26 cellular contexts compared by ENCODE assay signal in genomic region chr3:41404601-41405000, GRCh38.
"Had no signal": no experiment of that assay in that cellular context is flagged by ENCODE, and none has a peak within 500 bp of the region (broad histone marks: within the 10 kb centered on the region; RNA-seq: fewer than 3 reads in every experiment).

No MANE protein-coding gene starts in this region.

- FAIRE-seq: kidney, TTC549, urothelium cell line had no signal

- H3K27ac ChIP-seq: adrenal gland, ascending aorta, gastroesophageal sphincter, hepatocyte, skin epidermis, testis, transverse colon, WERI-Rb-1 had no signal

- H3K36me3 ChIP-seq: adrenal gland, ascending aorta, gastroesophageal sphincter, transverse colon, WERI-Rb-1 had no signal

- H2AFZ ChIP-seq: hepatocyte had no signal

- H3K27me3 ChIP-seq: adrenal gland, ascending aorta, gastroesophageal sphincter, hepatocyte, testis, transverse colon had no signal

- H3K4me2 ChIP-seq: hepatocyte had no signal

- H3K4me3 ChIP-seq: adrenal gland, ascending aorta, gastroesophageal sphincter, hepatocyte, skin epidermis, testis, transverse colon had no signal

- H3K79me2 ChIP-seq: hepatocyte had no signal

- H3K4me1 ChIP-seq: adrenal gland, ascending aorta, gastroesophageal sphincter, testis, transverse colon had no signal

- DNase-seq: activated CD4-positive, alpha-beta memory T cell treated with anti-CD3 and anti-CD28 coated beads for 36 hours; activated CD4-positive, alpha-beta T cell treated with anti-CD3 and anti-CD28 coated beads, Interleukin-2, amount 10 ng/mL, durations not matched to agents 24 days and 14 days; activated CD4-positive, CD25-positive, alpha-beta regulatory T cell treated with anti-CD3 and anti-CD28 coated beads, Interleukin-2, amount 50 U/mL, for 72 hours; activated CD8-positive, alpha-beta memory T cell treated with anti-CD3 and anti-CD28 coated beads, Interleukin-2, amount 50 U/mL, for 4 hours; activated effector memory CD4-positive, alpha-beta T cell treated with anti-CD3 and anti-CD28 coated beads, Interleukin-2, amount 50 U/mL, for 16 hours; activated naive CD4-positive, alpha-beta T cell treated with anti-CD3 and anti-CD28 coated beads for 36 hours; activated naive CD8-positive, alpha-beta T cell treated with anti-CD3 and anti-CD28 coated beads for 36 hours; activated T-cell treated with anti-CD3 and anti-CD28 coated beads, Interleukin-2, amount 50 U/mL, for 1 hour; adrenal gland; central memory CD4-positive, alpha-beta T cell; kidney; naive thymus-derived CD8-positive, alpha-beta T cell; stimulated activated CD4-positive, alpha-beta T cell treated with anti-CD3 and anti-CD28 coated beads, Interleukin-12 subunit alpha, Interleukin-12 subunit beta, amount 100 ng/mL, for 4 hours; stimulated activated CD4-positive, alpha-beta T cell treated with anti-CD3 and anti-CD28 coated beads, Interleukin-4, amount 100 ng/mL, for 1 hour; stimulated activated naive CD8-positive, alpha-beta T cell treated with anti-CD3 and anti-CD28 coated beads, Interleukin-15, Interleukin-2, amounts not matched to agents 100 U/mL and 50 U/mL, for 24 hours; SW 1271; T-helper 9 cell; testis; transverse colon; WERI-Rb-1 had no signal

- H3K9me3 ChIP-seq: adrenal gland, ascending aorta, gastroesophageal sphincter, testis, transverse colon had no signal
